22 cellular contexts compared by ENCODE assay signal in the genomic region with DNA sequence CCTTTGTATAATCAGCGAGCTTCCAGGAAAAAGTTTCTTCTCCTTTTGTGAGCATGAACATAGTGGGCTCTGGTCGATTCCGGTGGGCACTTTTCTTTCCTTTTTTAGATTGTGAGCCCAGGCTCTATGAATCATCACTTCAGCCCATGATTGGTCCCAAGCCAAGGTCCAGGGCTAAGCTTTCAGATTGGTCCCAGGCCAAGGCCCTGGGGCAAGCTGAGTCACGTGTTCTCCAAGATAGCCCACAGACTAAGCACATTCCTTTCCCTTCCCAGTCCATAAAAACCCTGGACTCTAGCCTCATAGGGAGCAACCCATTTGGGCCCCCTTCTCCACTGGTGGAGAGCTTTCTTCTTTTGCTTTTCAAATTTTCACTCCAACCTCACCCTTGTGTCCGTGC.
"Had no signal": no experiment of that assay in that cellular context is flagged by ENCODE, and none has a peak within 500 bp of the region (broad histone marks: within the 10 kb centered on the region; RNA-seq: fewer than 3 reads in every experiment).

No MANE protein-coding gene starts in this region.

- DNase-seq: IMR-90, Karpas-422, KG1, MM.1S, NCI-H1092 treated with DMSO at 0.1 percent for 48 hours, NCI-H1436, NCI-H187, NCI-H2029, NCI-H2081 treated with DMSO at 0.1 percent for 48 hours, NCI-H2171, NCI-H226, NCI-H446, NCI-H510A, NCI-H524 treated with DMSO at 0.1 percent for 48 hours, NCI-H69, NCI-H774, PC-3, SHP77 had no signal

- ATAC-seq: HepG2, Panc1, PC-3, SK-N-SH treated with all-trans-retinoic acid at 6 μM for 48 hours had no signal

- H3K27ac ChIP-seq: RWPE1 had no signal
